Comparison of ENCODE assay signal across 19 cellular contexts in genomic region chr2:99806758-99807157, GRCh38.
A peak's percentile ranks its signal among the peaks of the same experiment; 100 is the strongest.
DNase-seq lines count a peak whose midpoint lies in the region; ATAC-seq and TF ChIP-seq lines count a peak whose summit lies in the region.
"Had no signal": no experiment of that assay in that cellular context is flagged by ENCODE, and none has a peak within 500 bp of the region (broad histone marks: within the 10 kb centered on the region; RNA-seq: fewer than 3 reads in every experiment).

No MANE protein-coding gene starts in this region.

- no peaks in the 10 kb centered on the region for H3K27me3 Mint-ChIP-seq in naive B cell
- no peaks in the 10 kb centered on the region for H3K27me3 Mint-ChIP-seq in activated CD4-positive, alpha-beta T cell treated with anti-CD3 and anti-CD28 coated beads, Interleukin-2, amount 10 ng/mL, durations not matched to agents 24 days and 14 days

- peaks cover 0 to 8% (median 0%) of the 10 kb centered on the region in 7 donors for H3K9me3 Mint-ChIP-seq in naive B cell
- no peaks in the 10 kb centered on the region for H3K9me3 Mint-ChIP-seq in activated CD4-positive, alpha-beta T cell treated with anti-CD3 and anti-CD28 coated beads, Interleukin-2, amount 10 ng/mL, durations not matched to agents 24 days and 14 days

- H3K4me3 ChIP-seq in epithelial cell of esophagus (ENCODE audit: low read length), result no peak overlapping the region
- H3K4me3 ChIP-seq: adrenal gland, MG63 had no signal

- intact Hi-C loops in activated CD4-positive, alpha-beta T cell treated with anti-CD3 and anti-CD28 coated beads, Interleukin-2, amount 10 ng/mL, durations not matched to agents 24 days and 14 days (cut with micrococcal nuclease), result no loop called here

- H3K36me3 Mint-ChIP-seq in naive B cell, result peaks cover 9 to 17% of the 10 kb centered on the region in 2 donors
- no peaks in the 10 kb centered on the region for H3K36me3 Mint-ChIP-seq in activated CD4-positive, alpha-beta T cell treated with anti-CD3 and anti-CD28 coated beads, Interleukin-2, amount 10 ng/mL, durations not matched to agents 24 days and 14 days (ENCODE audit: low read depth)

- no peak for ATAC-seq in naive B cell (ENCODE audit: low read depth in 2 of 2)
- no peak for ATAC-seq in HG02610 (IDR thresholded peaks at IDR 0.05; ENCODE audit: unreplicated experiment)
- ATAC-seq: activated T-cell treated with anti-CD3 and anti-CD28 coated beads, Interleukin-2, amount 50 U/mL, for 4 hours had no signal

- no peak overlapping the region for H3K4me3 Mint-ChIP-seq in naive B cell
- no peak overlapping the region for H3K4me3 Mint-ChIP-seq in activated CD4-positive, alpha-beta T cell treated with anti-CD3 and anti-CD28 coated beads, Interleukin-2, amount 10 ng/mL, durations not matched to agents 24 days and 14 days
- H3K4me3 Mint-ChIP-seq: activated T-cell treated with anti-CD3 and anti-CD28 coated beads, Interleukin-2, amount 50 U/mL, for 4 hours had no signal

- peak overlapping the region in 5 of 6 donors; percentile 5 to 67 (median 60) for H3K27ac Mint-ChIP-seq in naive B cell
- H3K27ac Mint-ChIP-seq in activated CD4-positive, alpha-beta T cell treated with anti-CD3 and anti-CD28 coated beads, Interleukin-2, amount 10 ng/mL, durations not matched to agents 24 days and 14 days, result no peak overlapping the region

- DNase-seq in AG09319 (ENCODE audit: extremely low read depth, low read depth) (peak; percentile 7), NCI-H226 (peak; percentile 58), epithelial cell of esophagus (ENCODE audit: low read depth) (peak; percentile 16), naive B cell (no peak), RKO (ENCODE audit: low spot score) (no peak), SW480 (ENCODE audit: low spot score) (no peak)
- no peak for DNase-seq in activated CD4-positive, alpha-beta T cell treated with anti-CD3 and anti-CD28 coated beads, Interleukin-2, amount 10 ng/mL, durations not matched to agents 24 days and 14 days
- DNase-seq: activated T-cell treated with anti-CD3 and anti-CD28 coated beads, Interleukin-2, amount 50 U/mL, for 4 hours; adrenal gland; dermis blood vessel endothelial cell; DMS53; foreskin melanocyte; MG63; midbrain; NCI-H2029 treated with DMSO at 0.1 percent for 48 hours; occipital lobe; SHP77; T1000 had no signal

- peaks cover 64 to 77% (median 64%) of the 10 kb centered on the region in 3 donors for H3K4me1 Mint-ChIP-seq in naive B cell
- no peaks in the 10 kb centered on the region for H3K4me1 Mint-ChIP-seq in activated CD4-positive, alpha-beta T cell treated with anti-CD3 and anti-CD28 coated beads, Interleukin-2, amount 10 ng/mL, durations not matched to agents 24 days and 14 days

- TF ChIP-seq CTCF in AG09319 (IDR thresholded peaks at IDR 0.05; ENCODE audit: low read depth, low read length), result no peak
- no peak for TF ChIP-seq CTCF in epithelial cell of esophagus (IDR thresholded peaks at IDR 0.05; ENCODE audit: insufficient read depth, low read depth, low read length, missing control alignments)

Comparison
In these comparisons a context has a peak if more than half of its experiments do, and no peak if none do; other contexts are left out.
1. DNase-seq: peak in AG09319 (single experiment), NCI-H226 (single experiment) and epithelial cell of esophagus (single experiment); none in naive B cell (single experiment), RKO (single experiment), activated CD4-positive, alpha-beta T cell treated with anti-CD3 and anti-CD28 coated beads, Interleukin-2, amount 10 ng/mL, durations not matched to agents 24 days and 14 days (single experiment) and SW480 (single experiment).